In genomic region chr1:207793327-207793726, GRCh38 we compare ENCODE assay signal across 17 cellular contexts.
"Had no signal": no experiment of that assay in that cellular context is flagged by ENCODE, and none has a peak within 500 bp of the region (broad histone marks: within the 10 kb centered on the region; RNA-seq: fewer than 3 reads in every experiment).

No MANE protein-coding gene starts in this region.

- H3K27ac ChIP-seq: coronary artery, esophagus muscularis mucosa, left ventricle myocardium inferior, tibial artery had no signal

- H3K27me3 Mint-ChIP-seq: activated CD4-positive, alpha-beta T cell treated with anti-CD3 and anti-CD28 coated beads, Interleukin-2, amount 10 ng/mL, durations not matched to agents 24 days and 14 days; activated CD8-positive, alpha-beta memory T cell treated with anti-CD3 and anti-CD28 coated beads, Interleukin-2, amount 10 ng/mL, durations not matched to agents 7 days and 5 days; activated CD8-positive, alpha-beta T cell treated with anti-CD3 and anti-CD28 coated beads for 36 hours; natural killer cell treated with Interleukin-12 subunit alpha and Interleukin-12 subunit beta and Interleukin-15 and Interleukin-18, amount 100 ng/mL, for 72 hours had no signal

- H3K36me3 Mint-ChIP-seq: natural killer cell treated with Interleukin-12 subunit alpha and Interleukin-12 subunit beta and Interleukin-15 and Interleukin-18, amount 100 ng/mL, for 72 hours had no signal

- H3K27ac Mint-ChIP-seq: activated CD4-positive, alpha-beta T cell treated with anti-CD3 and anti-CD28 coated beads, Interleukin-2, amount 10 ng/mL, durations not matched to agents 24 days and 14 days; activated CD8-positive, alpha-beta memory T cell treated with anti-CD3 and anti-CD28 coated beads, Interleukin-2, amount 10 ng/mL, durations not matched to agents 7 days and 5 days; activated CD8-positive, alpha-beta T cell treated with anti-CD3 and anti-CD28 coated beads for 36 hours; natural killer cell treated with Interleukin-12 subunit alpha and Interleukin-12 subunit beta and Interleukin-15 and Interleukin-18, amount 100 ng/mL, for 72 hours had no signal

- H3K9me3 ChIP-seq: esophagus muscularis mucosa, left ventricle myocardium inferior, tibial artery had no signal

- H3K4me3 ChIP-seq: coronary artery, esophagus muscularis mucosa, left ventricle myocardium inferior, tibial artery had no signal

- H3K27me3 ChIP-seq: esophagus muscularis mucosa, tibial artery had no signal

- H3K9me3 Mint-ChIP-seq: activated CD4-positive, alpha-beta T cell treated with anti-CD3 and anti-CD28 coated beads, Interleukin-2, amount 10 ng/mL, durations not matched to agents 24 days and 14 days; activated CD8-positive, alpha-beta T cell treated with anti-CD3 and anti-CD28 coated beads for 36 hours; natural killer cell treated with Interleukin-12 subunit alpha and Interleukin-12 subunit beta and Interleukin-15 and Interleukin-18, amount 100 ng/mL, for 72 hours had no signal

- H3K4me3 Mint-ChIP-seq: activated CD4-positive, alpha-beta T cell treated with anti-CD3 and anti-CD28 coated beads, Interleukin-2, amount 10 ng/mL, durations not matched to agents 24 days and 14 days; activated CD8-positive, alpha-beta memory T cell treated with anti-CD3 and anti-CD28 coated beads, Interleukin-2, amount 10 ng/mL, durations not matched to agents 7 days and 5 days; activated CD8-positive, alpha-beta T cell treated with anti-CD3 and anti-CD28 coated beads for 36 hours; natural killer cell treated with Interleukin-12 subunit alpha and Interleukin-12 subunit beta and Interleukin-15 and Interleukin-18, amount 100 ng/mL, for 72 hours had no signal

- ATAC-seq: activated CD8-positive, alpha-beta memory T cell treated with anti-CD3 and anti-CD28 coated beads, Interleukin-2, amount 10 ng/mL, durations not matched to agents 7 days and 5 days; activated CD8-positive, alpha-beta T cell treated with anti-CD3 and anti-CD28 coated beads for 36 hours; natural killer cell treated with Interleukin-12 subunit alpha and Interleukin-12 subunit beta and Interleukin-15 and Interleukin-18, amount 100 ng/mL, for 72 hours; right cardiac atrium; stimulated activated naive CD8-positive, alpha-beta T cell treated with anti-CD3 and anti-CD28 coated beads, Interleukin-15, Interleukin-2, amounts not matched to agents 100 U/mL and 50 U/mL, for 24 hours had no signal

- DNase-seq: activated CD4-positive, alpha-beta T cell treated with anti-CD3 and anti-CD28 coated beads, Interleukin-2, amount 10 ng/mL, durations not matched to agents 24 days and 14 days; activated CD8-positive, alpha-beta memory T cell treated with anti-CD3 and anti-CD28 coated beads, Interleukin-2, amount 10 ng/mL, durations not matched to agents 7 days and 5 days; activated CD8-positive, alpha-beta T cell treated with anti-CD3 and anti-CD28 coated beads for 36 hours; activated T-cell treated with anti-CD3 and anti-CD28 coated beads for 4 hours; amygdala; hippocampal formation; left ventricle myocardium inferior; midbrain; right cardiac atrium; stimulated activated CD4-positive, alpha-beta T cell treated with anti-CD3 and anti-CD28 coated beads, Interleukin-4, amount 100 ng/mL, for 4 hours; stimulated activated naive CD8-positive, alpha-beta T cell treated with anti-CD3 and anti-CD28 coated beads, Interleukin-15, Interleukin-2, amounts not matched to agents 100 U/mL and 50 U/mL, for 24 hours; substantia nigra; T1000; tibial artery had no signal
